In genomic region chr1:50978144-50978851, GRCh38 we compare ENCODE assay signal across 8 cellular contexts. TPM values are rescaled to one million over a fixed set of nuclear protein-coding genes. Genes with fewer than 3 reads are reported as not detected.
A peak's percentile ranks its signal among the peaks of the same experiment; 100 is the strongest.
DNase-seq lines count a peak whose midpoint lies in the region; FAIRE-seq and TF ChIP-seq lines count a peak whose summit lies in the region.

No MANE protein-coding gene starts in this region.

- H3K9me3 ChIP-seq in MG63 = no peaks in the 10 kb centered on the region
- no peaks in the 10 kb centered on the region for H3K9me3 ChIP-seq in SU-DHL-6 (ENCODE audit: insufficient read depth, low read length)
- no peaks in the 10 kb centered on the region for H3K9me3 ChIP-seq in keratinocyte (ENCODE audit: control insufficient read depth, low read depth, low read length)
- no peaks in the 10 kb centered on the region for H3K9me3 ChIP-seq in spleen

- H2AFZ ChIP-seq in SU-DHL-6 (ENCODE audit: low read depth, low read length, severe bottlenecking) = peak overlapping the region; percentile 44
- H2AFZ ChIP-seq in keratinocyte (ENCODE audit: control insufficient read depth, low read length) = peak overlapping the region; percentile 93

- peak overlapping the region; percentile 76 for H3K4me3 ChIP-seq in MG63
- peak overlapping the region; percentile 83 for H3K4me3 ChIP-seq in SU-DHL-6 (ENCODE audit: insufficient read depth, low read length, poor library complexity, severe bottlenecking)
- peak overlapping the region; percentile 59 to 81 (median 76) for H3K4me3 ChIP-seq in keratinocyte (ENCODE audit: control insufficient read depth in 2 of 3, extremely low read depth in 1 of 3, insufficient read depth in 2 of 3, low read depth in 1 of 3, low read length in 3 of 3)
- peak overlapping the region; percentile 56 to 86 (median 69) for H3K4me3 ChIP-seq in spleen

- H3K9me2 ChIP-seq in SU-DHL-6 (replicated peaks; ENCODE audit: insufficient read depth, low read length) = no peaks in the 10 kb centered on the region

- peak; percentile 50 for DNase-seq in NK-92 treated with Interleukin-12 subunit alpha and Interleukin-12 subunit beta, amount 100 ng/mL, for 24 hours (lab: John Stamatoyannopoulos, UW)
- DNase-seq in NK-92 (lab: John Stamatoyannopoulos, UW; ENCODE audit: unreplicated experiment) (no peak), HCEC 1CT (peak; percentile 64), MG63 (peak; percentile 90), keratinocyte (ENCODE audit: low read depth, low spot score) (no peak), spleen (peak; percentile 86)
- DNase-seq in central memory CD4-positive, alpha-beta T cell = peak; percentile 23

- peak overlapping the region; percentile 99 for H3K9ac ChIP-seq in SU-DHL-6 (ENCODE audit: low read length)
- H3K9ac ChIP-seq in keratinocyte (ENCODE audit: control insufficient read depth, extremely low read depth, insufficient read depth, low read length) = peak overlapping the region; percentile 61

- H3K4me2 ChIP-seq in SU-DHL-6 (ENCODE audit: low read depth, low read length, poor library complexity, severe bottlenecking) (peak overlapping the region; percentile 92), keratinocyte (ENCODE audit: control insufficient read depth, extremely low read depth, insufficient read depth, low read depth, low read length) (peak overlapping the region; percentile 87)

- WGBS in spleen, 5 donors = 3 to 14% (median 4%) methylated on average over 16 to 42 of the region's 42 CpGs

- intact Hi-C loops in spleen (cut with DNase I; ENCODE audit: low total_unique reads) = no loop called here

- H3K27ac ChIP-seq in SU-DHL-6 (ENCODE audit: low read depth, low read length) = peak overlapping the region; percentile 55
- H3K27ac ChIP-seq in keratinocyte (ENCODE audit: control insufficient read depth, insufficient read depth, low read length) = no peak overlapping the region
- H3K27ac ChIP-seq in spleen = peak overlapping the region; percentile 72 to 92 (median 90)

- no peak for TF ChIP-seq CTCF in SU-DHL-6 (IDR thresholded peaks at IDR 0.05; ENCODE audit: insufficient read depth, low read length, poor library complexity, severe bottlenecking)
- TF ChIP-seq CTCF in keratinocyte (optimal IDR thresholded peaks at IDR 0.05 in 1 of 3, IDR thresholded peaks at IDR 0.05 in 1 of 3, conservative IDR thresholded peaks at IDR 0.05 in 1 of 3; ENCODE audit: extremely low read depth in 1 of 3, insufficient read depth in 2 of 3, low read length in 3 of 3) = no peak
- TF ChIP-seq CTCF in spleen (IDR thresholded peaks at IDR 0.05 in 8 of 11, conservative IDR thresholded peaks at IDR 0.05 in 3 of 11) = no peak

- no peak for TF ChIP-seq POLR2A in spleen (IDR thresholded peaks at IDR 0.05)

- no peaks in the 10 kb centered on the region for H3K9me1 ChIP-seq in keratinocyte (ENCODE audit: control insufficient read depth, extremely low read depth, insufficient read depth, low read length)

- peaks cover 3% of the 10 kb centered on the region; the same call in 1 of the 2 replicates for H4K20me1 ChIP-seq in SU-DHL-6 (ENCODE audit: low read depth, low read length)
- H4K20me1 ChIP-seq in keratinocyte (ENCODE audit: control insufficient read depth, extremely low read depth, insufficient read depth, low read length) = no peaks in the 10 kb centered on the region

- dilution Hi-C loops in keratinocyte (cut with MboI; ENCODE audit: extremely low pct_ligation_motif_present, low sequenced_read_pairs) = no loop called here

- H3K79me2 ChIP-seq in SU-DHL-6 (ENCODE audit: insufficient read depth, low read length) (peaks cover 63% of the 10 kb centered on the region), keratinocyte (ENCODE audit: control insufficient read depth, insufficient read depth, low read length) (no peaks in the 10 kb centered on the region)

- H3K4me1 ChIP-seq in keratinocyte (ENCODE audit: control insufficient read depth, extremely low read depth, insufficient read depth, low read length) (peaks cover 14% of the 10 kb centered on the region), spleen (peaks cover 0 to 49% (median 28%) of the 10 kb centered on the region in 6 donors)

- H3K36me3 ChIP-seq in MG63 (peaks cover 17% of the 10 kb centered on the region), SU-DHL-6 (ENCODE audit: low read length) (peaks cover 27% of the 10 kb centered on the region; the same call in 1 of the 2 replicates), keratinocyte (ENCODE audit: control insufficient read depth in 2 of 2, extremely low read depth in 1 of 2, insufficient read depth in 2 of 2, low read length in 2 of 2) (no peaks in the 10 kb centered on the region), spleen (peaks cover 0 to 4% (median 0%) of the 10 kb centered on the region in 6 donors)

- FAIRE-seq in keratinocyte (lab: Jason Lieb, UNC) = no peak

- H3K27me3 ChIP-seq in MG63 (no peaks in the 10 kb centered on the region), SU-DHL-6 (ENCODE audit: low read length) (no peaks in the 10 kb centered on the region), keratinocyte (ENCODE audit: control insufficient read depth, extremely low read depth, insufficient read depth, low read length) (no peaks in the 10 kb centered on the region), spleen (replicated peaks in 1 of 7) (peaks cover 0 to 70% (median 9%) of the 10 kb centered on the region in 7 donors)

- peaks cover 60% of the 10 kb centered on the region for H3F3A ChIP-seq in SU-DHL-6 (ENCODE audit: insufficient read depth)

RNA-seq across cellular contexts. Expression of gene CDKN2C, which starts 8.3 kb away (rescaled TPM):
- 80.5 and 107 TPM in 2 replicates for total RNA-seq in MG63 (2014; rRNA removed; shearing (Covaris generic); ENCODE audit: low replicate concordance)
- polyA plus RNA-seq in keratinocyte (0.31 to 1.9 TPM (median 1.3 TPM) in 3 replicates), spleen (10 to 100 TPM in 2 of 3 donors, 1 to 10 TPM in 1; 7.7 to 17.9 (median 17.6) TPM)
- 0.22 TPM for polyA plus RNA-seq in keratinocyte (2011; ENCODE audit: low read depth)
- polyA plus RNA-seq in keratinocyte (2011; cell fraction: cytosol; rRNA removed) = 0.39 and 0.49 TPM in 2 replicates
- 0.24 and 0.32 TPM in 2 replicates for polyA plus RNA-seq in keratinocyte (2011; cell fraction: nucleus; rRNA removed)
- polyA plus RNA-seq in keratinocyte (2012; ENCODE audit: low replicate concordance) = 0.56 and 1.7 TPM in 2 replicates
- 0.49 to 1.2 TPM in 2 of 3 replicates, not detected in the other for polyA minus RNA-seq in keratinocyte
- polyA minus RNA-seq in keratinocyte (2011; cell fraction: cytosol; rRNA and poly(A)+ RNA removed) = 2.1 TPM
- 0.31 and 0.32 TPM in 2 replicates for polyA minus RNA-seq in keratinocyte (2011; cell fraction: nucleus; rRNA and poly(A)+ RNA removed)
- total RNA-seq in spleen = 10 to 100 TPM in 4 of 7 donors, 1 to 10 TPM in 3; 6.9 to 18.2 (median 10.1) TPM

RNA-seq across cellular contexts. Expression of gene FAF1, which starts 18.2 kb away (rescaled TPM):
- 58.6 and 111 TPM in 2 replicates for total RNA-seq in MG63 (2014; rRNA removed; shearing (Covaris generic); ENCODE audit: low replicate concordance)
- 18.6 to 33.1 TPM (median 21.1 TPM) in 3 replicates for polyA plus RNA-seq in keratinocyte
- 45.0 TPM for polyA plus RNA-seq in keratinocyte (2011; ENCODE audit: low read depth)
- polyA plus RNA-seq in keratinocyte (2011; cell fraction: cytosol; rRNA removed) = 23.1 and 33.9 TPM in 2 replicates
- polyA plus RNA-seq in keratinocyte (2011; cell fraction: nucleus; rRNA removed) = 16.0 and 18.3 TPM in 2 replicates
- polyA plus RNA-seq in keratinocyte (2012; ENCODE audit: low replicate concordance) = 37.6 and 45.9 TPM in 2 replicates
- 5.6 to 62.2 TPM (median 23.3 TPM) in 3 replicates for polyA minus RNA-seq in keratinocyte
- polyA minus RNA-seq in keratinocyte (2011; cell fraction: cytosol; rRNA and poly(A)+ RNA removed) = 12.7 TPM
- polyA minus RNA-seq in keratinocyte (2011; cell fraction: nucleus; rRNA and poly(A)+ RNA removed) = 16.0 and 44.8 TPM in 2 replicates
- total RNA-seq in spleen = 10 to 100 TPM; 36.2 to 58.7 (median 43.9) TPM
- 10 to 100 TPM; 16.7 to 20.0 (median 19.2) TPM for polyA plus RNA-seq in spleen

Comparison
In these comparisons a context has a peak if more than half of its experiments do, and no peak if none do; other contexts are left out.
1. DNase-seq: peak in NK-92 treated with Interleukin-12 subunit alpha and Interleukin-12 subunit beta, amount 100 ng/mL, for 24 hours (single experiment), HCEC 1CT (single experiment), MG63 (single experiment), central memory CD4-positive, alpha-beta T cell (single experiment) and spleen (single experiment); none in NK-92 (single experiment) and keratinocyte (single experiment).
2. Peak in every context shown above with its lines, with median percentiles within 50 percentile points of each other: H3K4me3 ChIP-seq.